ENCODE assay signal across 8 cellular contexts in genomic region chr19:49672131-49672919, GRCh38. TPM values are rescaled to one million over a fixed set of nuclear protein-coding genes. Genes with fewer than 3 reads are reported as not detected.
A peak's percentile ranks its signal among the peaks of the same experiment; 100 is the strongest.
DNase-seq lines count a peak whose midpoint lies in the region; ATAC-seq and TF ChIP-seq lines count a peak whose summit lies in the region.

No MANE protein-coding gene starts in this region.

- peaks cover 41% of the 10 kb centered on the region for H3K4me1 Mint-ChIP-seq in activated B cell treated with CpG ODN at 0.5 μM for 24 hours

- H3K27ac Mint-ChIP-seq in activated B cell treated with CpG ODN at 0.5 μM for 24 hours: peak overlapping the region; percentile 70

- peaks cover 15% of the 10 kb centered on the region for H3K36me3 Mint-ChIP-seq in activated B cell treated with CpG ODN at 0.5 μM for 24 hours (ENCODE audit: low read depth)

- no peaks in the 10 kb centered on the region for H3K9me3 Mint-ChIP-seq in activated B cell treated with CpG ODN at 0.5 μM for 24 hours

- peak overlapping the region; percentile 52 for H3K4me3 Mint-ChIP-seq in activated B cell treated with CpG ODN at 0.5 μM for 24 hours

- CTCF ChIA-PET in activated B cell treated with CpG ODN at 0.5 μM for 24 hours (lab: Charles Lee): interaction anchor here (0.9 to 2.2 kb wide), 5 partner anchors 8 to 166 kb away, joined by 3 to 13 read pairs (median 4); no protein-coding TSS in a partner anchor

- peak; percentile 27 for TF ChIP-seq CTCF in activated B cell treated with CpG ODN at 0.5 μM for 24 hours (IDR thresholded peaks at IDR 0.05)

- POLR2A ChIA-PET in activated B cell treated with CpG ODN at 0.5 μM for 24 hours (lab: Charles Lee): interaction anchor here (0.6 to 1.8 kb wide), 5 partner anchors 29 to 117 kb away, joined by 3 to 6 read pairs (median 4); partner anchors contain the start of gene SCAF1

- intact Hi-C loops in activated B cell treated with CpG ODN at 0.5 μM for 24 hours (cut with micrococcal nuclease): loop anchor here (10.0 kb wide), 1 partner anchor 678 kb away; the partner anchor contains the start of genes GYS1 and RUVBL2

- DNase-seq in NCI-H2107 treated with DMSO at 0.1 percent for 48 hours (lab: John Stamatoyannopoulos, UW; ENCODE audit: unreplicated experiment) (peak; percentile 46), NCI-H2107 (lab: John Stamatoyannopoulos, UW) (no peak), NCI-H2227 treated with DMSO at 0.1 percent for 48 hours (lab: John Stamatoyannopoulos, UW) (peak; percentile 66), activated B cell treated with CpG ODN at 0.5 μM for 24 hours (peak; percentile 70), kidney glomerular epithelial cell (lab: John Stamatoyannopoulos, UW) (peak; percentile 48)
- peak; percentile 61 for DNase-seq in central memory CD4-positive, alpha-beta T cell
- peak; percentile 72 for DNase-seq in stimulated activated CD4-positive, alpha-beta T cell treated with anti-CD3 and anti-CD28 coated beads, Interleukin-1b, Interleukin-23, amount 100 ng/mL, for 4 hours (ENCODE audit: low read depth in 2 of 2)

- no peaks in the 10 kb centered on the region for H3K27me3 Mint-ChIP-seq in activated B cell treated with CpG ODN at 0.5 μM for 24 hours

- ATAC-seq in activated B cell treated with CpG ODN at 0.5 μM for 24 hours (ENCODE audit: low read depth) (no peak), GM21528 (IDR thresholded peaks at IDR 0.05; ENCODE audit: low FRiP score, unreplicated experiment) (no peak)

RNA-seq across cellular contexts. Expression of gene PRMT1, which starts 4.7 kb away (rescaled TPM):
- total RNA-seq in activated B cell treated with CpG ODN at 0.5 μM for 24 hours: 372 and 376 TPM in 2 replicates

RNA-seq across cellular contexts. Expression of gene BCL2L12, which starts 6.6 kb away (rescaled TPM):
- total RNA-seq in activated B cell treated with CpG ODN at 0.5 μM for 24 hours: 30.7 and 39.1 TPM in 2 replicates

RNA-seq across cellular contexts. Expression of gene IRF3, which starts 6.7 kb away (rescaled TPM):
- total RNA-seq in activated B cell treated with CpG ODN at 0.5 μM for 24 hours: 145 and 171 TPM in 2 replicates

RNA-seq across cellular contexts. Expression of gene ADM5, which starts 17.1 kb away (rescaled TPM):
- 6.8 and 9.5 TPM in 2 replicates for total RNA-seq in activated B cell treated with CpG ODN at 0.5 μM for 24 hours

RNA-seq across cellular contexts. Expression of gene CPT1C, which starts 18.6 kb away (rescaled TPM):
- total RNA-seq in activated B cell treated with CpG ODN at 0.5 μM for 24 hours: 0.35 and 0.51 TPM in 2 replicates
